In the genomic region with DNA sequence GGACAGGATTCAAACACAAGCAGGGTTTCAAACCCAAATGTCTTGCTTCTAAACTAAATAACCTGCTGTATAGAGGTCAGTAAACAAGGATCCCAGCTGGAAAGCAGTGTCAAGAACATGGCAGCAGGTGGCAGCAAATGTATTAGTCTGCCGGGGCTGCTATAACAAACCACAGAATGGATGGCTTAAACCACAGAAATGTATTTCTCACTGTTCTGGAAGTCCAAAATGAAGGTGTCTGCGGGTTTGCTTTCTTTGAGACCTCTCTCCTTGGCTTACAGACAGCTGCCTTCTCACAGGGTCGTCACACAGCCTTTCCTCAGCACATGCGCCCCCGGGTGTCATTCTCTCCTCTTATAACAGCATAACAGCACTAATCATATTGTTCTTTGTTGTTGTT, we compare ENCODE assay signal across 8 cellular contexts.
DNase-seq lines count a peak whose midpoint lies in the region; ATAC-seq, FAIRE-seq and TF ChIP-seq lines count a peak whose summit lies in the region.

No MANE protein-coding gene starts in this region.

- H3K4me1 ChIP-seq in IMR-90 (ENCODE audit: control insufficient read depth, insufficient read depth, low read length), result no peaks in the 10 kb centered on the region
- no peaks in the 10 kb centered on the region for H3K4me1 ChIP-seq in gastroesophageal sphincter
- H3K4me1 ChIP-seq in ovary (ENCODE audit: insufficient read depth), result no peaks in the 10 kb centered on the region

- H3K23ac ChIP-seq in IMR-90 (ENCODE audit: low read depth, low read length), result no peak overlapping the region

- in situ Hi-C loops in IMR-90 (cut with MboI; ENCODE audit: low sequenced_read_pairs), result no loop called here

- TF ChIP-seq CTCF in AG09319 (IDR thresholded peaks at IDR 0.05; ENCODE audit: low read depth, low read length) (peak; percentile 53), IMR-90 (conservative IDR thresholded peaks at IDR 0.05; ENCODE audit: low read depth, low read length) (peak; percentile 54), gastroesophageal sphincter (IDR thresholded peaks at IDR 0.05) (peak; percentile 20 to 58 (median 38)), ovary (IDR thresholded peaks at IDR 0.05) (no peak)

- no peak overlapping the region for H2BK20ac ChIP-seq in IMR-90 (ENCODE audit: low read depth, low read length)

- H4K20me1 ChIP-seq in IMR-90 (ENCODE audit: insufficient read depth, low read length), result no peaks in the 10 kb centered on the region

- no TSS peak for BruUV-seq in IMR-90 (replicated peaks; lab: Mats Ljungman, UMichigan)

- FAIRE-seq in GM12891 (lab: Jason Lieb, UNC), result peak; percentile 28

- H4K91ac ChIP-seq in IMR-90 (ENCODE audit: insufficient read depth, low read depth, low read length), result no peak overlapping the region

- H3K36me3 ChIP-seq in IMR-90 (ENCODE audit: control insufficient read depth, insufficient read depth, low read length) (no peaks in the 10 kb centered on the region), gastroesophageal sphincter (no peaks in the 10 kb centered on the region), ovary (no peaks in the 10 kb centered on the region)

- H3K27ac ChIP-seq in IMR-90 (ENCODE audit: insufficient read depth, low read length), result no peak overlapping the region
- H3K27ac ChIP-seq in gastroesophageal sphincter, result no peak overlapping the region
- H3K27ac ChIP-seq in ovary, result no peak overlapping the region

- intact Hi-C loops in IMR-90 (cut with micrococcal nuclease), result loop anchor here (1.0 kb wide), 1 partner anchor 133 kb away; no protein-coding TSS in a partner anchor
- intact Hi-C loops in ovary (cut with DNase I), result no loop called here

- no peaks in the 10 kb centered on the region for H3K9me1 ChIP-seq in IMR-90 (ENCODE audit: insufficient read depth, low read length)

- no peak overlapping the region for H3K4me2 ChIP-seq in IMR-90 (ENCODE audit: low read depth, low read length)

- H4K5ac ChIP-seq in IMR-90 (ENCODE audit: low read depth, low read length), result no peak overlapping the region

- 10% methylated on average over 2 of the region's 5 CpGs; no CpG with 5 or more reads in 1 of the 2 experiments for WGBS in IMR-90 (ENCODE audit: extremely low coverage in 2 of 2, insufficient read length in 1 of 2), 2 experiments
- 52 to 76% methylated on average over 4 to 5 of the region's 5 CpGs for WGBS in gastroesophageal sphincter (ENCODE audit: low coverage in 1 of 2), 2 donors
- WGBS in ovary, 3 donors, result 70 to 76% (median 73%) methylated on average over 5 of the region's 5 CpGs

- H3K56ac ChIP-seq in IMR-90 (ENCODE audit: extremely low read depth, insufficient read depth, low read length), result no peak overlapping the region

- CTCF ChIA-PET in IMR-90 (lab: Yijun Ruan, JAX), result interaction anchor here (1.0 to 2.4 kb wide), 2 partner anchors 133 to 135 kb away, joined by 3 to 24 read pairs; no protein-coding TSS in a partner anchor

- POLR2A ChIA-PET in IMR-90 (lab: Charles Lee; ENCODE audit: unreplicated experiment), result no interaction called here

- no peak overlapping the region for H2AFZ ChIP-seq in IMR-90 (replicated peaks; ENCODE audit: low read length, poor library complexity)

- ATAC-seq in IMR-90 (ENCODE audit: low read depth) (peak; percentile 67), gastroesophageal sphincter (no peak)

- dilution Hi-C loops in IMR-90 (cut with HindIII; ENCODE audit: low sequenced_read_pairs, unreplicated experiment), result no loop called here

- H3K4ac ChIP-seq in IMR-90 (ENCODE audit: low read depth, low read length), result no peak overlapping the region

- H3K9ac ChIP-seq in IMR-90 (ENCODE audit: low read depth, low read length), result no peak overlapping the region

- H2BK5ac ChIP-seq in IMR-90 (ENCODE audit: low read depth, low read length, poor library complexity, severe bottlenecking), result no peak overlapping the region

- no peaks in the 10 kb centered on the region for H3K27me3 ChIP-seq in IMR-90 (ENCODE audit: control insufficient read depth, insufficient read depth, low read length)
- no peaks in the 10 kb centered on the region for H3K27me3 ChIP-seq in gastroesophageal sphincter
- H3K27me3 ChIP-seq in ovary, result no peaks in the 10 kb centered on the region

- no peak overlapping the region for H3K4me3 ChIP-seq in IMR-90 (ENCODE audit: insufficient read depth, low read depth, low read length)
- H3K4me3 ChIP-seq in gastroesophageal sphincter, result no peak overlapping the region
- no peak overlapping the region for H3K4me3 ChIP-seq in ovary

- no peaks in the 10 kb centered on the region for H3K79me1 ChIP-seq in IMR-90 (ENCODE audit: low read depth in 1 of 2, low read length in 2 of 2)

- H3K9me3 ChIP-seq in IMR-90 (ENCODE audit: control insufficient read depth, insufficient read depth, low read length) (no peaks in the 10 kb centered on the region), gastroesophageal sphincter (no peaks in the 10 kb centered on the region), ovary (no peaks in the 10 kb centered on the region)

- no peak overlapping the region for H2BK120ac ChIP-seq in IMR-90 (ENCODE audit: low read depth, low read length)

- H3K18ac ChIP-seq in IMR-90 (ENCODE audit: low read depth, low read length), result no peak overlapping the region

- H2BK15ac ChIP-seq in IMR-90 (ENCODE audit: low read depth, low read length), result no peak overlapping the region

- TF ChIP-seq RAD21 in IMR-90 (IDR thresholded peaks at IDR 0.05; ENCODE audit: low read length), result peak; percentile 65

- TF ChIP-seq POLR2A in GM12891 (IDR thresholded peaks at IDR 0.05; ENCODE audit: low read depth, low read length), result no peak
- TF ChIP-seq POLR2A in IMR-90 (IDR thresholded peaks at IDR 0.05; ENCODE audit: low read depth, low read length), result no peak
- TF ChIP-seq POLR2A in gastroesophageal sphincter (IDR thresholded peaks at IDR 0.05), result no peak
- no peak for TF ChIP-seq POLR2A in ovary (IDR thresholded peaks at IDR 0.05)

- DNase-seq in AG09319 (ENCODE audit: extremely low read depth, low read depth) (peak; percentile 15), GM12891 (ENCODE audit: insufficient read length, low spot score) (no peak), IMR-90 (peak; percentile 44), SK-N-DZ (ENCODE audit: low spot score) (peak; percentile 28), retina (peak; percentile 26), ecto neural progenitor cell (ENCODE audit: low spot score) (no peak), ovary (no peak)

- TF ChIP-seq EP300 in gastroesophageal sphincter (IDR thresholded peaks at IDR 0.05) (no peak), ovary (IDR thresholded peaks at IDR 0.05) (no peak)

- H2AK9ac ChIP-seq in IMR-90 (replicated peaks; ENCODE audit: low read depth, low read length, poor library complexity), result no peak overlapping the region

- no peak overlapping the region for H3K14ac ChIP-seq in IMR-90 (replicated peaks; ENCODE audit: low read depth, low read length)

- H4K8ac ChIP-seq in IMR-90 (ENCODE audit: low read depth in 2 of 2, low read length in 2 of 2), result no peak overlapping the region

- no peak overlapping the region for H2AK5ac ChIP-seq in IMR-90 (ENCODE audit: low read depth, low read length)

TF ChIP-seq in GM12891, 5 proteins besides CTCF, POLR2A, EP300 and RAD21:
- TF ChIP-seq POU2F2 (IDR thresholded peaks at IDR 0.05; ENCODE audit: low read depth, low read length), result no peak
- no peak for TF ChIP-seq PAX5 (IDR thresholded peaks at IDR 0.05; ENCODE audit: insufficient read depth, low read length, severe bottlenecking)
- no peak for TF ChIP-seq SPI1 (IDR thresholded peaks at IDR 0.05; ENCODE audit: low read depth, low read length)
- no peak for TF ChIP-seq TAF1 (IDR thresholded peaks at IDR 0.05; ENCODE audit: low read depth, low read length)
- no peak for TF ChIP-seq POLR2AphosphoS5 (IDR thresholded peaks at IDR 0.05; ENCODE audit: low read depth, low read length)
TF ChIP-seq in GM12891: peak in this region for 0.

TF ChIP-seq in IMR-90, 13 proteins besides CTCF, POLR2A, EP300 and RAD21:
- TF ChIP-seq SMC3 (IDR thresholded peaks at IDR 0.05; ENCODE audit: low read depth, low read length) (peak; percentile 54), FOS (IDR thresholded peaks at IDR 0.05; ENCODE audit: low read depth, low read length) (no peak)

Comparison
In these comparisons a context has a peak if more than half of its experiments do, and no peak if none do; other contexts are left out.
1. DNase-seq: peak in AG09319 (single experiment), IMR-90 (single experiment), SK-N-DZ (single experiment) and retina (single experiment); none in GM12891 (single experiment), ecto neural progenitor cell (single experiment) and ovary (0 of 5).
2. CTCF ChIP-seq: peak in AG09319 (single experiment), IMR-90 (single experiment) and gastroesophageal sphincter (4 of 4); none in ovary (0 of 3).